Comparison of ENCODE assay signal across 8 cellular contexts in genomic region chr9:33151601-33152000, GRCh38. TPM values are rescaled to one million over a fixed set of nuclear protein-coding genes. Genes with fewer than 3 reads are reported as not detected.
DNase-seq lines count a peak whose midpoint lies in the region; FAIRE-seq and TF ChIP-seq lines count a peak whose summit lies in the region.

No MANE protein-coding gene starts in this region.

- H3K9me3 ChIP-seq in muscle layer of duodenum (ENCODE audit: control insufficient read depth in 1 of 2, low read length in 2 of 2) (no peaks in the 10 kb centered on the region), tibial nerve (no peaks in the 10 kb centered on the region), WERI-Rb-1 (ENCODE audit: severe bottlenecking) (no peaks in the 10 kb centered on the region)

- H3K4me3 ChIP-seq in muscle layer of duodenum (ENCODE audit: low read depth in 1 of 2, low read length in 2 of 2), result peak overlapping the region in 1 of 2 donors; percentile 10
- H3K4me3 ChIP-seq in tibial nerve, result no peak overlapping the region
- H3K4me3 ChIP-seq in WERI-Rb-1 (ENCODE audit: low read depth, low read length), result no peak overlapping the region

- no peak for TF ChIP-seq EP300 in tibial nerve (IDR thresholded peaks at IDR 0.05)

- TF ChIP-seq CTCF in MCF 10A (IDR thresholded peaks at IDR 0.05; ENCODE audit: unreplicated experiment) (no peak), tibial nerve (IDR thresholded peaks at IDR 0.05) (no peak), WERI-Rb-1 (IDR thresholded peaks at IDR 0.05; ENCODE audit: low read depth, low read length) (no peak)

- 66 to 69% methylated on average over 2 of the region's 2 CpGs for WGBS in tibial nerve, 2 donors

- no peaks in the 10 kb centered on the region for H3K9me3 Mint-ChIP-seq in activated naive CD4-positive, alpha-beta T cell treated with anti-CD3 and anti-CD28 coated beads for 36 hours
- H3K9me3 Mint-ChIP-seq in activated naive CD4-positive, alpha-beta T cell treated with anti-CD3 and anti-CD28 coated beads, Interleukin-2, amount 10 ng/mL, durations not matched to agents 7 days and 5 days, result no peaks in the 10 kb centered on the region
- H3K9me3 Mint-ChIP-seq in MCF 10A (ENCODE audit: unreplicated experiment), result no peaks in the 10 kb centered on the region

- no TSS peak for BruUV-seq in MCF 10A (replicated peaks; lab: Mats Ljungman, UMichigan)

- intact Hi-C loops in activated naive CD4-positive, alpha-beta T cell treated with anti-CD3 and anti-CD28 coated beads for 36 hours (cut with micrococcal nuclease), result no loop called here
- intact Hi-C loops in MCF 10A (cut with micrococcal nuclease), result no loop called here

- peak overlapping the region; percentile 6 for H3K27ac Mint-ChIP-seq in activated naive CD4-positive, alpha-beta T cell treated with anti-CD3 and anti-CD28 coated beads for 36 hours
- no peak overlapping the region for H3K27ac Mint-ChIP-seq in activated naive CD4-positive, alpha-beta T cell treated with anti-CD3 and anti-CD28 coated beads, Interleukin-2, amount 10 ng/mL, durations not matched to agents 7 days and 5 days
- peak overlapping the region; percentile 76 for H3K27ac Mint-ChIP-seq in MCF 10A (ENCODE audit: low read depth, unreplicated experiment)

- peaks cover 3% of the 10 kb centered on the region for H3K36me3 Mint-ChIP-seq in activated naive CD4-positive, alpha-beta T cell treated with anti-CD3 and anti-CD28 coated beads for 36 hours (ENCODE audit: low read depth)
- H3K36me3 Mint-ChIP-seq in activated naive CD4-positive, alpha-beta T cell treated with anti-CD3 and anti-CD28 coated beads, Interleukin-2, amount 10 ng/mL, durations not matched to agents 7 days and 5 days, result peaks cover 11% of the 10 kb centered on the region
- H3K36me3 Mint-ChIP-seq in MCF 10A (ENCODE audit: insufficient read depth, unreplicated experiment), result peaks cover 34% of the 10 kb centered on the region

- H3K27ac ChIP-seq in muscle layer of duodenum (ENCODE audit: low read length) (peak overlapping the region; percentile 77), tibial nerve (peak overlapping the region in 3 of 4 donors; percentile 25 to 76 (median 71)), WERI-Rb-1 (no peak overlapping the region)

- TF ChIP-seq POLR2A in tibial nerve (IDR thresholded peaks at IDR 0.05), result no peak

- POLR2A ChIA-PET in MCF 10A (lab: Yijun Ruan, JAX), result interaction anchor here (0.6 to 6.0 kb wide), 11 partner anchors 10 to 600 kb away, joined by 3 to 69 read pairs (median 5); partner anchors contain the start of gene B4GALT1

- CTCF ChIA-PET in activated naive CD4-positive, alpha-beta T cell treated with anti-CD3 and anti-CD28 coated beads for 36 hours (lab: Charles Lee), result interaction anchor here (0.7 to 2.0 kb wide), 5 partner anchors 8 to 19 kb away, joined by 3 to 9 read pairs (median 4); no protein-coding TSS in a partner anchor
- CTCF ChIA-PET in activated naive CD4-positive, alpha-beta T cell treated with anti-CD3 and anti-CD28 coated beads, Interleukin-2, amount 10 ng/mL, durations not matched to agents 7 days and 5 days (lab: Charles Lee), result interaction anchor here (1.1 kb wide), 1 partner anchor 30 kb away, joined by 3 read pairs; no protein-coding TSS in a partner anchor
- CTCF ChIA-PET in MCF 10A (lab: Yijun Ruan, JAX), result interaction anchor here (0.7 to 1.8 kb wide), 10 partner anchors 8 to 77 kb away, joined by 3 to 8 read pairs (median 4); no protein-coding TSS in a partner anchor

- FAIRE-seq in urothelium cell line (lab: Jason Lieb, UNC), result no peak

- H3K36me3 ChIP-seq in muscle layer of duodenum (ENCODE audit: control insufficient read depth in 1 of 2, insufficient read depth in 2 of 2, low read length in 2 of 2), result no peaks in the 10 kb centered on the region
- no peaks in the 10 kb centered on the region for H3K36me3 ChIP-seq in tibial nerve
- H3K36me3 ChIP-seq in WERI-Rb-1, result no peaks in the 10 kb centered on the region

- H3K27me3 ChIP-seq in muscle layer of duodenum (ENCODE audit: low read depth, low read length) (no peaks in the 10 kb centered on the region), tibial nerve (no peaks in the 10 kb centered on the region), WERI-Rb-1 (ENCODE audit: insufficient read depth, low read depth, severe bottlenecking) (no peaks in the 10 kb centered on the region)

- peaks cover 24 to 35% of the 10 kb centered on the region in 2 donors for H3K4me1 ChIP-seq in muscle layer of duodenum (ENCODE audit: control insufficient read depth in 1 of 2, insufficient read depth in 2 of 2, low read length in 2 of 2)
- H3K4me1 ChIP-seq in tibial nerve, result peaks cover 0 to 67% (median 38%) of the 10 kb centered on the region in 4 donors

- peaks cover 81% of the 10 kb centered on the region for H3K4me1 Mint-ChIP-seq in activated naive CD4-positive, alpha-beta T cell treated with anti-CD3 and anti-CD28 coated beads for 36 hours (ENCODE audit: low read depth)
- peaks cover 63% of the 10 kb centered on the region for H3K4me1 Mint-ChIP-seq in activated naive CD4-positive, alpha-beta T cell treated with anti-CD3 and anti-CD28 coated beads, Interleukin-2, amount 10 ng/mL, durations not matched to agents 7 days and 5 days
- H3K4me1 Mint-ChIP-seq in MCF 10A (ENCODE audit: insufficient read depth, unreplicated experiment), result peaks cover 74% of the 10 kb centered on the region

- DNase-seq in activated naive CD4-positive, alpha-beta T cell treated with anti-CD3 and anti-CD28 coated beads for 36 hours, result no peak
- DNase-seq in activated naive CD4-positive, alpha-beta T cell treated with anti-CD3 and anti-CD28 coated beads, Interleukin-2, amount 10 ng/mL, durations not matched to agents 7 days and 5 days, result no peak
- DNase-seq in MCF 10A (ENCODE audit: unreplicated experiment), result no peak
- no peak for DNase-seq in tibial nerve (ENCODE audit: low spot score in 2 of 2)
- no peak for DNase-seq in NCI-H128 (lab: John Stamatoyannopoulos, UW; ENCODE audit: unreplicated experiment)
- no peak for DNase-seq in urothelium cell line (ENCODE audit: low spot score)
- no peak for DNase-seq in WERI-Rb-1

- H3K27me3 Mint-ChIP-seq in activated naive CD4-positive, alpha-beta T cell treated with anti-CD3 and anti-CD28 coated beads for 36 hours (ENCODE audit: low read depth), result no peaks in the 10 kb centered on the region
- H3K27me3 Mint-ChIP-seq in activated naive CD4-positive, alpha-beta T cell treated with anti-CD3 and anti-CD28 coated beads, Interleukin-2, amount 10 ng/mL, durations not matched to agents 7 days and 5 days, result no peaks in the 10 kb centered on the region
- no peaks in the 10 kb centered on the region for H3K27me3 Mint-ChIP-seq in MCF 10A (ENCODE audit: insufficient read depth, unreplicated experiment)

- no peak overlapping the region for H3K4me3 Mint-ChIP-seq in activated naive CD4-positive, alpha-beta T cell treated with anti-CD3 and anti-CD28 coated beads for 36 hours
- no peak overlapping the region for H3K4me3 Mint-ChIP-seq in activated naive CD4-positive, alpha-beta T cell treated with anti-CD3 and anti-CD28 coated beads, Interleukin-2, amount 10 ng/mL, durations not matched to agents 7 days and 5 days
- H3K4me3 Mint-ChIP-seq in MCF 10A (ENCODE audit: unreplicated experiment), result no peak overlapping the region

RNA-seq across cellular contexts. Expression of gene B4GALT1, which starts 15.5 kb away (rescaled TPM):
- total RNA-seq in activated naive CD4-positive, alpha-beta T cell treated with anti-CD3 and anti-CD28 coated beads for 36 hours, result 10 to 100 TPM; 42.8 to 44.1 TPM
- total RNA-seq in MCF 10A (2022), result 155 and 184 TPM in 2 replicates
- 10 to 100 TPM; 51.6 to 74.4 (median 65.3) TPM for total RNA-seq in tibial nerve
